18 cellular contexts compared by ENCODE assay signal in the genomic region with DNA sequence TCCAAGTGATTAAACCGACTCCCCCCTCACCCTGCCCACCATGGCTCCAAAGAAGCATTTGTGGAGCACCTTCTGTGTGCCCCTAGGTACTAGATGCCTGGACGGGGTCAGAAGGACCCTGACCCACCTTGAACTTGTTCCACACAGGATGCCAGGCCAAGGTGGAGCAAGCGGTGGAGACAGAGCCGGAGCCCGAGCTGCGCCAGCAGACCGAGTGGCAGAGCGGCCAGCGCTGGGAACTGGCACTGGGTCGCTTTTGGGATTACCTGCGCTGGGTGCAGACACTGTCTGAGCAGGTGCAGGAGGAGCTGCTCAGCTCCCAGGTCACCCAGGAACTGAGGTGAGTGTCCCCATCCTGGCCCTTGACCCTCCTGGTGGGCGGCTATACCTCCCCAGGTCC. TPM values are rescaled to one million over a fixed set of nuclear protein-coding genes. Genes with fewer than 3 reads are reported as not detected.
A peak's percentile ranks its signal among the peaks of the same experiment; 100 is the strongest.
DNase-seq lines count a peak whose midpoint lies in the region; ATAC-seq, FAIRE-seq and TF ChIP-seq lines count a peak whose summit lies in the region.
"Had no signal": no experiment of that assay in that cellular context is flagged by ENCODE, and none has a peak within 500 bp of the region (broad histone marks: within the 10 kb centered on the region; RNA-seq: fewer than 3 reads in every experiment).

No MANE protein-coding gene starts in this region.

- peaks cover 8% of the 10 kb centered on the region for H3K36me3 ChIP-seq in right atrium auricular region
- peaks cover 0 to 5% of the 10 kb centered on the region in 2 donors for H3K36me3 ChIP-seq in kidney (ENCODE audit: control insufficient read depth in 1 of 2, insufficient read depth in 2 of 2, low read length in 2 of 2)

- DNase-seq in Right ventricle myocardium inferior (ENCODE audit: missing footprints): peak; percentile 34
- DNase-seq in right atrium auricular region (ENCODE audit: low spot score): no peak
- DNase-seq in kidney: no peak
- DNase-seq in NCI-H524 (lab: John Stamatoyannopoulos, UW): no peak
- no peak for DNase-seq in NOMO-1 (lab: John Stamatoyannopoulos, UW; ENCODE audit: unreplicated experiment in 2 of 2)
- no peak for DNase-seq in NCI-H526 (lab: John Stamatoyannopoulos, UW)
- DNase-seq: 8988T, DND-41, KBM-7, NCI-H187, NCI-H2107, NCI-H510A had no signal

- H3K27ac ChIP-seq in right atrium auricular region (no peak overlapping the region), kidney (ENCODE audit: low read depth in 2 of 2, low read length in 2 of 2) (no peak overlapping the region)
- H3K27ac ChIP-seq: PC-9, SJSA1 had no signal

- no peak for ATAC-seq in Right ventricle myocardium inferior

- intact Hi-C loops in Right ventricle myocardium inferior (cut with DNase I) (loop anchor here (10.0 kb wide), 1 partner anchor 427 kb away; no protein-coding TSS in a partner anchor), kidney (cut with DNase I) (loop anchor here (5.0 kb wide), 1 partner anchor 45 kb away; no protein-coding TSS in a partner anchor)

- H3K4me1 ChIP-seq in right atrium auricular region: peaks cover 0 to 31% of the 10 kb centered on the region in 2 donors
- peaks cover 0 to 3% of the 10 kb centered on the region in 2 donors for H3K4me1 ChIP-seq in kidney (ENCODE audit: control insufficient read depth in 1 of 2, insufficient read depth in 1 of 2, low read depth in 1 of 2, low read length in 2 of 2)

- H3K27me3 ChIP-seq in right atrium auricular region: peaks cover 0 to 8% of the 10 kb centered on the region in 2 donors

- TF ChIP-seq CTCF in right atrium auricular region (IDR thresholded peaks at IDR 0.05) (no peak), kidney (IDR thresholded peaks at IDR 0.05; ENCODE audit: borderline replicate concordance, extremely low read depth, insufficient read depth) (no peak)

- no peaks in the 10 kb centered on the region for H3K9me3 ChIP-seq in right atrium auricular region
- H3K9me3 ChIP-seq in kidney (ENCODE audit: control insufficient read depth in 1 of 2, low read length in 2 of 2): no peaks in the 10 kb centered on the region
- H3K9me3 ChIP-seq: SJSA1 had no signal

- H3K4me3 ChIP-seq in right atrium auricular region: no peak overlapping the region
- H3K4me3 ChIP-seq in kidney (ENCODE audit: low read length in 2 of 2): peak overlapping the region; percentile 28 to 86
- H3K4me3 ChIP-seq: PC-9, SJSA1 had no signal

- no peak for FAIRE-seq in kidney (lab: Jason Lieb, UNC)

- no peak overlapping the region for H3K9ac ChIP-seq in kidney (ENCODE audit: low read length in 2 of 2)

RNA-seq across cellular contexts. Expression of a gene that starts 2.0 kb away (rescaled TPM):
- total RNA-seq in Right ventricle myocardium inferior (9.9 TPM), right atrium auricular region (100 to 1,000 TPM in 1 of 2 donors, 10 to 100 TPM in 1; 85.3 to 403 TPM), kidney (122 TPM)
- 2,837 TPM for polyA plus RNA-seq in kidney (ENCODE audit: insufficient read depth, low read depth, low replicate concordance)

RNA-seq across cellular contexts. Expression of a gene that starts 6.8 kb away (rescaled TPM):
- total RNA-seq in Right ventricle myocardium inferior (1.4 TPM), right atrium auricular region (1 to 10 TPM; 3.6 to 6.5 TPM), kidney (11.8 TPM)
- polyA plus RNA-seq in kidney (ENCODE audit: insufficient read depth, low read depth, low replicate concordance): 16.7 TPM
- total RNA-seq: H4, SJSA1 had no signal
- polyA plus RNA-seq: CD14-positive monocyte had no signal

RNA-seq across cellular contexts. Expression of a gene that starts 16.6 kb away (rescaled TPM):
- 45.3 TPM for total RNA-seq in Right ventricle myocardium inferior
- 10 to 100 TPM; 33.7 to 39.0 TPM for total RNA-seq in right atrium auricular region
- 45.4 TPM for total RNA-seq in kidney
- polyA plus RNA-seq in kidney (ENCODE audit: insufficient read depth, low read depth, low replicate concordance): 51.5 TPM

RNA-seq across cellular contexts. Expression of a gene that starts 34.4 kb away (rescaled TPM):
- total RNA-seq in Right ventricle myocardium inferior: not detected
- not detected for total RNA-seq in right atrium auricular region
- not detected for total RNA-seq in kidney
- polyA plus RNA-seq in kidney (ENCODE audit: insufficient read depth, low read depth, low replicate concordance): not detected
- total RNA-seq: G401, H4, PC-9, SJSA1 had no signal
- polyA plus RNA-seq: AG04450, CD14-positive monocyte had no signal

RNA-seq across cellular contexts. Expression of a gene that starts 38.2 kb away (rescaled TPM):
- not detected for total RNA-seq in Right ventricle myocardium inferior
- not detected for total RNA-seq in right atrium auricular region
- total RNA-seq in kidney: 1.6 TPM
- polyA plus RNA-seq in kidney (ENCODE audit: insufficient read depth, low read depth, low replicate concordance): 25.0 TPM
- total RNA-seq: G401, H4, PC-9, SJSA1 had no signal
- polyA plus RNA-seq: AG04450, CD14-positive monocyte had no signal

Comparison
In these comparisons a context has a peak if more than half of its experiments do, and no peak if none do; other contexts are left out.
1. H3K4me3 ChIP-seq: peak in kidney (2 of 2); none in right atrium auricular region (0 of 2).